ENCODE assay signal across 1 cellular context in genomic region chr14:54488646-54489317, GRCh38.
TF ChIP-seq lines count a peak whose summit lies in the region.

Gene GMFB (minus strand): TSS chr14:54488980. CDS start chr14:54488927, 53 bp downstream.

TF ChIP-seq in GM12878, 131 proteins besides CTCF, POLR2A, EP300 and RAD21 (continued from another document and continues in another):
- TF ChIP-seq SREBF2 (IDR thresholded peaks at IDR 0.05; ENCODE audit: low read length) (no peak), GATAD2B (conservative IDR thresholded peaks at IDR 0.05; ENCODE audit: low read depth) (peak; percentile 88), JUNB (IDR thresholded peaks at IDR 0.05) (no peak), BCL11A (IDR thresholded peaks at IDR 0.05; ENCODE audit: low read depth, low read length) (no peak), ZNF207 (IDR thresholded peaks at IDR 0.05; ENCODE audit: borderline replicate concordance) (peak; percentile 36; the same call in 1 of the 2 replicates), ASH2L (IDR thresholded peaks at IDR 0.05; ENCODE audit: borderline replicate concordance, low read depth) (no peak), GABPA (IDR thresholded peaks at IDR 0.05; ENCODE audit: low read depth) (peak; percentile 40; the same call in 1 of the 2 replicates), BCL3 (IDR thresholded peaks at IDR 0.05; ENCODE audit: borderline replicate concordance, insufficient read depth, low read depth, low read length, poor library complexity, severe bottlenecking) (peak; percentile 7), MEF2B (IDR thresholded peaks at IDR 0.05; ENCODE audit: partially characterized antibody, poor library complexity, severe bottlenecking) (no peak), ZZZ3 (IDR thresholded peaks at IDR 0.05; ENCODE audit: control insufficient read depth, insufficient read length, low read depth) (no peak), SMARCA5 (IDR thresholded peaks at IDR 0.05) (no peak), BACH1 (IDR thresholded peaks at IDR 0.05; ENCODE audit: borderline replicate concordance) (peak; percentile 51; the same call in 1 of the 2 replicates), EZH2 (IDR thresholded peaks at IDR 0.05; ENCODE audit: borderline replicate concordance, control insufficient read depth, low read depth, low read length) (no peak), NFXL1 (IDR thresholded peaks at IDR 0.05; ENCODE audit: borderline replicate concordance) (no peak), TCF12 (IDR thresholded peaks at IDR 0.05; ENCODE audit: low read depth, low read length) (no peak), PRDM15 (CRISPR knock-in tag; IDR thresholded peaks at IDR 0.05) (no peak), YBX1 (IDR thresholded peaks at IDR 0.05) (no peak), IKZF1 (conservative IDR thresholded peaks at IDR 0.05) (peak; percentile 86), REST (IDR thresholded peaks at IDR 0.05; ENCODE audit: low read depth, low read length) (no peak), MTA3 (IDR thresholded peaks at IDR 0.05; ENCODE audit: borderline replicate concordance, low read length) (no peak), DPF2 (IDR thresholded peaks at IDR 0.05) (0 out of 2 replicates have a peak, but pooled peaks have one; percentile 71), ELK1 (IDR thresholded peaks at IDR 0.05; ENCODE audit: low read depth, low read length) (no peak; the same call in 1 of the 2 replicates), ZBED1 (IDR thresholded peaks at IDR 0.05; ENCODE audit: borderline replicate concordance) (no peak), PAX8 (IDR thresholded peaks at IDR 0.05) (no peak), USF1 (IDR thresholded peaks at IDR 0.05; ENCODE audit: borderline replicate concordance, extremely low read length, insufficient read depth, low read depth, low read length) (peak; percentile 90), PKNOX1 (IDR thresholded peaks at IDR 0.05) (peak; percentile 74), IRF3 (IDR thresholded peaks at IDR 0.05) (no peak), RELA (IDR thresholded peaks at IDR 0.05; ENCODE audit: borderline replicate concordance, partially characterized antibody) (no peak), SIN3A (IDR thresholded peaks at IDR 0.05; ENCODE audit: low read depth, low read length) (peak; percentile 67; the same call in 1 of the 2 replicates), EGR1 (IDR thresholded peaks at IDR 0.05; ENCODE audit: borderline replicate concordance in 1 of 2, low read depth in 2 of 2, low read length in 2 of 2) (peak in 1 of 2 experiments; percentile 52; a peak in 1 of 3 replicates), ZNF24 (IDR thresholded peaks at IDR 0.05) (no peak)
- TF ChIP-seq, protein P1, sequence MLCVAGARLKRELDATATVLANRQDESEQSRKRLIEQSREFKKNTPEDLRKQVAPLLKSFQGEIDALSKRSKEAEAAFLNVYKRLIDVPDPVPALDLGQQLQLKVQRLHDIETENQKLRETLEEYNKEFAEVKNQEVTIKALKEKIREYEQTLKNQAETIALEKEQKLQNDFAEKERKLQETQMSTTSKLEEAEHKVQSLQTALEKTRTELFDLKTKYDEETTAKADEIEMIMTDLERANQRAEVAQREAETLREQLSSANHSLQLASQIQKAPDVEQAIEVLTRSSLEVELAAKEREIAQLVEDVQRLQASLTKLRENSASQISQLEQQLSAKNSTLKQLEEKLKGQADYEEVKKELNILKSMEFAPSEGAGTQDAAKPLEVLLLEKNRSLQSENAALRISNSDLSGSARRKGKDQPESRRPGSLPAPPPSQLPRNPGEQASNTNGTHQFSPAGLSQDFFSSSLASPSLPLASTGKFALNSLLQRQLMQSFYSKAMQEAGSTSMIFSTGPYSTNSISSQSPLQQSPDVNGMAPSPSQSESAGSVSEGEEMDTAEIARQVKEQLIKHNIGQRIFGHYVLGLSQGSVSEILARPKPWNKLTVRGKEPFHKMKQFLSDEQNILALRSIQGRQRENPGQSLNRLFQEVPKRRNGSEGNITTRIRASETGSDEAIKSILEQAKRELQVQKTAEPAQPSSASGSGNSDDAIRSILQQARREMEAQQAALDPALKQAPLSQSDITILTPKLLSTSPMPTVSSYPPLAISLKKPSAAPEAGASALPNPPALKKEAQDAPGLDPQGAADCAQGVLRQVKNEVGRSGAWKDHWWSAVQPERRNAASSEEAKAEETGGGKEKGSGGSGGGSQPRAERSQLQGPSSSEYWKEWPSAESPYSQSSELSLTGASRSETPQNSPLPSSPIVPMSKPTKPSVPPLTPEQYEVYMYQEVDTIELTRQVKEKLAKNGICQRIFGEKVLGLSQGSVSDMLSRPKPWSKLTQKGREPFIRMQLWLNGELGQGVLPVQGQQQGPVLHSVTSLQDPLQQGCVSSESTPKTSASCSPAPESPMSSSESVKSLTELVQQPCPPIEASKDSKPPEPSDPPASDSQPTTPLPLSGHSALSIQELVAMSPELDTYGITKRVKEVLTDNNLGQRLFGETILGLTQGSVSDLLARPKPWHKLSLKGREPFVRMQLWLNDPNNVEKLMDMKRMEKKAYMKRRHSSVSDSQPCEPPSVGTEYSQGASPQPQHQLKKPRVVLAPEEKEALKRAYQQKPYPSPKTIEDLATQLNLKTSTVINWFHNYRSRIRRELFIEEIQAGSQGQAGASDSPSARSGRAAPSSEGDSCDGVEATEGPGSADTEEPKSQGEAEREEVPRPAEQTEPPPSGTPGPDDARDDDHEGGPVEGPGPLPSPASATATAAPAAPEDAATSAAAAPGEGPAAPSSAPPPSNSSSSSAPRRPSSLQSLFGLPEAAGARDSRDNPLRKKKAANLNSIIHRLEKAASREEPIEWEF (IDR thresholded peaks at IDR 0.05; ENCODE audit: insufficient replicate concordance, low read depth, low read length), result no peak
- TF ChIP-seq, protein P2, sequence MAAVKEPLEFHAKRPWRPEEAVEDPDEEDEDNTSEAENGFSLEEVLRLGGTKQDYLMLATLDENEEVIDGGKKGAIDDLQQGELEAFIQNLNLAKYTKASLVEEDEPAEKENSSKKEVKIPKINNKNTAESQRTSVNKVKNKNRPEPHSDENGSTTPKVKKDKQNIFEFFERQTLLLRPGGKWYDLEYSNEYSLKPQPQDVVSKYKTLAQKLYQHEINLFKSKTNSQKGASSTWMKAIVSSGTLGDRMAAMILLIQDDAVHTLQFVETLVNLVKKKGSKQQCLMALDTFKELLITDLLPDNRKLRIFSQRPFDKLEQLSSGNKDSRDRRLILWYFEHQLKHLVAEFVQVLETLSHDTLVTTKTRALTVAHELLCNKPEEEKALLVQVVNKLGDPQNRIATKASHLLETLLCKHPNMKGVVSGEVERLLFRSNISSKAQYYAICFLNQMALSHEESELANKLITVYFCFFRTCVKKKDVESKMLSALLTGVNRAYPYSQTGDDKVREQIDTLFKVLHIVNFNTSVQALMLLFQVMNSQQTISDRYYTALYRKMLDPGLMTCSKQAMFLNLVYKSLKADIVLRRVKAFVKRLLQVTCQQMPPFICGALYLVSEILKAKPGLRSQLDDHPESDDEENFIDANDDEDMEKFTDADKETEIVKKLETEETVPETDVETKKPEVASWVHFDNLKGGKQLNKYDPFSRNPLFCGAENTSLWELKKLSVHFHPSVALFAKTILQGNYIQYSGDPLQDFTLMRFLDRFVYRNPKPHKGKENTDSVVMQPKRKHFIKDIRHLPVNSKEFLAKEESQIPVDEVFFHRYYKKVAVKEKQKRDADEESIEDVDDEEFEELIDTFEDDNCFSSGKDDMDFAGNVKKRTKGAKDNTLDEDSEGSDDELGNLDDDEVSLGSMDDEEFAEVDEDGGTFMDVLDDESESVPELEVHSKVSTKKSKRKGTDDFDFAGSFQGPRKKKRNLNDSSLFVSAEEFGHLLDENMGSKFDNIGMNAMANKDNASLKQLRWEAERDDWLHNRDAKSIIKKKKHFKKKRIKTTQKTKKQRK (IDR thresholded peaks at IDR 0.05; ENCODE audit: low read depth, low read length), result no peak
